12 cellular contexts compared by ENCODE assay signal in the genomic region with DNA sequence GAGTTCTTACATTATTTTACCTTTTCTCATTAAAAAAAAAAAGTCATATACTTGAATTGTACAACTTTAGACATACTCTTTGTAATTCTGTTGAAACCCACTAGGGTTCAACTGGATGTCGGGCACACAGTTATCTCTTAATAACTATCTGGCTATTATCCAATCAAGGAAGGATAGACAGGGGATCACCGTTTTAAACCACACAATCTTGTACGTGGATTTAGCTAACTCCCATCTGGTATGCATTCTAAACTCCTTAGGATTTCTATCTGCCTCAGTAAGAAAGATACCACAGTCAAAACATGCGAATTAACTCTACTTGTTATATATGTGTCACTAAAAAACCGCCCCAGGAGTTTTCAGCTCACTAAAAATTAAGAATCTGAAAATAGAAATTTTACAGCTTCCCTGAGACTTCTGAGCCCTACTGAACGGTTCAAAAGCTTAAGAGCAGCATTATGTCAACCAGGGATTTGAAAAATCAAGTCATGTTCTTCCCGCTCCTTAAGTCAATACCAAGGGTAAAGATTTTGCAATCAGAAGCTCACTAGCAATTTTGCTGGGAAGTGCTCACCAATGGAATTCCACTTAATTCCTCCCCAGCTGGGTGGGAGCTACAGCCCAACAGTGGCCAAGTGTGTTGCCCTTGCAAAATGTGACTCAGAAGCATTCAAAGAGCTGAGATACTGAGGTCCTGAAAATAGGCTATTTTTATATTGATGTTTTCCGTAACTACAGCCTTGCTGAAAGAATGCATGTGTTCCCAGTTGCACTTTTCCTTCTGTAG.
DNase-seq lines count a peak whose midpoint lies in the region; ATAC-seq and TF ChIP-seq lines count a peak whose summit lies in the region.
"Had no signal": no experiment of that assay in that cellular context is flagged by ENCODE, and none has a peak within 500 bp of the region (broad histone marks: within the 10 kb centered on the region; RNA-seq: fewer than 3 reads in every experiment).

No MANE protein-coding gene starts in this region.

- no peak overlapping the region for H3K56ac ChIP-seq in mesendoderm (ENCODE audit: low read length)

- H3K27me3 ChIP-seq in mesendoderm (ENCODE audit: insufficient read depth, low read length, poor library complexity), result no peaks in the 10 kb centered on the region
- H3K27me3 ChIP-seq in upper lobe of left lung, result no peaks in the 10 kb centered on the region

- no peak overlapping the region for H4K5ac ChIP-seq in mesendoderm (ENCODE audit: low read length)

- DNase-seq in NCI-H2227 treated with DMSO at 0.1 percent for 48 hours (lab: John Stamatoyannopoulos, UW) (peak; percentile 9), NCI-H2227 (lab: John Stamatoyannopoulos, UW; ENCODE audit: unreplicated experiment) (no peak), fibroblast of pulmonary artery (ENCODE audit: low read depth) (peak; percentile 93), mesendoderm (peak; percentile 49), upper lobe of left lung (peak in 1 of 2 donors; percentile 79), NCI-H1092 (lab: John Stamatoyannopoulos, UW) (no peak)
- DNase-seq: activated naive CD8-positive, alpha-beta T cell treated with anti-CD3 and anti-CD28 coated beads, Interleukin-2, amount 10 ng/mL, durations not matched to agents 7 days and 5 days; NCI-H187 treated with DMSO at 0.1 percent for 48 hours; OCI-M1 had no signal

- H3K27ac ChIP-seq in mesendoderm (ENCODE audit: low read depth, low read length) (no peak overlapping the region), upper lobe of left lung (peak overlapping the region; percentile 64 to 79 (median 68))
- H3K27ac ChIP-seq: 22Rv1 had no signal

- H3K36me3 ChIP-seq in mesendoderm (ENCODE audit: control insufficient read depth, insufficient read depth, low read length) (no peaks in the 10 kb centered on the region), upper lobe of left lung (no peaks in the 10 kb centered on the region)

- no peak overlapping the region for H3K23ac ChIP-seq in mesendoderm (ENCODE audit: low read length)

- H3K4ac ChIP-seq in mesendoderm (ENCODE audit: low read depth, low read length), result no peak overlapping the region

- peak in 3 of 4 donors; percentile 54 to 96 (median 73) for TF ChIP-seq EP300 in upper lobe of left lung (IDR thresholded peaks at IDR 0.05)

- H2BK15ac ChIP-seq in mesendoderm (replicated peaks; ENCODE audit: low read depth), result peak overlapping the region; percentile 36

- H3K79me2 ChIP-seq in mesendoderm (ENCODE audit: control insufficient read depth, insufficient read depth, low read length), result no peaks in the 10 kb centered on the region

- H3K4me3 ChIP-seq in fibroblast of pulmonary artery (replicated peaks; ENCODE audit: low read depth, low read length) (no peak overlapping the region), mesendoderm (ENCODE audit: low read length) (no peak overlapping the region), upper lobe of left lung (no peak overlapping the region)

- no peaks in the 10 kb centered on the region for H3K9me3 ChIP-seq in upper lobe of left lung

- no peak overlapping the region for H2BK120ac ChIP-seq in mesendoderm (ENCODE audit: low read depth, low read length)

- TF ChIP-seq CTCF in fibroblast of pulmonary artery (IDR thresholded peaks at IDR 0.05; ENCODE audit: low read length, missing control alignments), result no peak
- no peak for TF ChIP-seq CTCF in upper lobe of left lung (IDR thresholded peaks at IDR 0.05)

- no peaks in the 10 kb centered on the region for H3K79me1 ChIP-seq in mesendoderm (ENCODE audit: low read length)

- no peaks in the 10 kb centered on the region for H3K4me1 ChIP-seq in mesendoderm (ENCODE audit: control insufficient read depth, low read depth, low read length)
- peaks cover 5 to 21% (median 17%) of the 10 kb centered on the region in 4 donors for H3K4me1 ChIP-seq in upper lobe of left lung

- H2AK5ac ChIP-seq in mesendoderm (ENCODE audit: low read length), result no peak overlapping the region

- no peak overlapping the region for H2BK5ac ChIP-seq in mesendoderm (ENCODE audit: low read length)

- H3K4me2 ChIP-seq in mesendoderm (ENCODE audit: low read length), result no peak overlapping the region

- WGBS in mesendoderm (ENCODE audit: extremely low coverage, insufficient coverage, low lambda C conversion rate), result no CpG with 5 or more reads among the region's 8 CpGs
- WGBS in upper lobe of left lung, 2 donors, result 58 to 68% methylated on average over 8 of the region's 8 CpGs

- TF ChIP-seq POLR2A in upper lobe of left lung (IDR thresholded peaks at IDR 0.05), result no peak

- no peak overlapping the region for H3K9ac ChIP-seq in mesendoderm (ENCODE audit: low read length)

- no peak overlapping the region for H4K8ac ChIP-seq in mesendoderm (ENCODE audit: low read depth, low read length)

- no peak overlapping the region for H3K18ac ChIP-seq in mesendoderm (ENCODE audit: low read length)

- peak; percentile 88 to 94 for ATAC-seq in upper lobe of left lung (ENCODE audit: low FRiP score in 2 of 2)
- no peak for ATAC-seq in HG02852 (IDR thresholded peaks at IDR 0.05; ENCODE audit: unreplicated experiment)
- ATAC-seq in GM18858 (IDR thresholded peaks at IDR 0.05; ENCODE audit: unreplicated experiment), result no peak

Comparison
In these comparisons a context has a peak if more than half of its experiments do, and no peak if none do; other contexts are left out.
1. DNase-seq: peak in NCI-H2227 treated with DMSO at 0.1 percent for 48 hours (single experiment), fibroblast of pulmonary artery (single experiment) and mesendoderm (single experiment); none in NCI-H2227 (single experiment) and NCI-H1092 (single experiment).
2. ATAC-seq: peak in upper lobe of left lung (2 of 2); none in HG02852 (single experiment) and GM18858 (single experiment).